Comparison of ENCODE assay signal across 13 cellular contexts in the genomic region with DNA sequence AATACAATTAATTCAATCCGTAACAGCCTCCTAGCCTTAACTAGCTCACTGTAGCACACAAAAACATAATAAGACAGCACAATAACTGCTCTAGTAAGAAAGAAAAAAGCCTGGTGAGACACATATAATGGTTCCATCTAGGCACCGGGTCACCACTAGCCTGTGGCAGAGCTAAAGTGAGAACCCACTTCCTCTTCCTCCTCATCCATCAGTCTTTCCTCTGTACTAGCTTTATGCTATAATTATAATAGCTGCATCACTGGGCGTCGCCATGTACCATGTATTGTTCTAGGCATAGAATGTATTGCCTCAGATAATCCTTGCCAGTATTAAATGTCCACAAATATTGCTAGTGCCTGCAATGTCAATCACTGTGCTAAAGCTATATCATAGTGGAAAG.
DNase-seq lines count a peak whose midpoint lies in the region; ATAC-seq lines count a peak whose summit lies in the region.
"Had no signal": no experiment of that assay in that cellular context is flagged by ENCODE, and none has a peak within 500 bp of the region (broad histone marks: within the 10 kb centered on the region; RNA-seq: fewer than 3 reads in every experiment).

No MANE protein-coding gene starts in this region.

- H3K27me3 Mint-ChIP-seq in memory B cell = peaks cover 1% of the 10 kb centered on the region
- H3K27me3 Mint-ChIP-seq: activated naive CD4-positive, alpha-beta T cell treated with anti-CD3 and anti-CD28 coated beads, Interleukin-2, amount 50 U/mL, for 24 hours had no signal

- peaks cover 4% of the 10 kb centered on the region for H3K9me3 Mint-ChIP-seq in memory B cell

- H3K36me3 Mint-ChIP-seq in memory B cell = peaks cover 20% of the 10 kb centered on the region

- H3K4me1 Mint-ChIP-seq in memory B cell = peaks cover 26% of the 10 kb centered on the region

- DNase-seq in NCI-H748 (lab: John Stamatoyannopoulos, UW; ENCODE audit: unreplicated experiment) = peak; percentile 14
- DNase-seq in NCI-H748 treated with DMSO at 0.1 percent for 48 hours (lab: John Stamatoyannopoulos, UW) = no peak
- peak; percentile 36 for DNase-seq in UCSD-AML1 (lab: John Stamatoyannopoulos, UW; ENCODE audit: unreplicated experiment)
- DNase-seq in memory B cell (ENCODE audit: low spot score in 2 of 2) = no peak
- no peak for DNase-seq in glomerular visceral epithelial cell (ENCODE audit: extremely low spot score)
- no peak for DNase-seq in DMS 273 (lab: John Stamatoyannopoulos, UW; ENCODE audit: unreplicated experiment)
- DNase-seq: 8988T; dorsolateral prefrontal cortex; glutamatergic neuron; stimulated activated naive CD4-positive, alpha-beta T cell treated with Interleukin-2 at 50 U/mL for 16 hours had no signal

- ATAC-seq in GM21367 (IDR thresholded peaks at IDR 0.05; ENCODE audit: unreplicated experiment) = peak; percentile 46
- peak; percentile 81 for ATAC-seq in memory B cell (ENCODE audit: low read depth)
- no peak for ATAC-seq in HG02588 (IDR thresholded peaks at IDR 0.05; ENCODE audit: unreplicated experiment)

- H3K27ac Mint-ChIP-seq in memory B cell = peak overlapping the region; percentile 41
- H3K27ac Mint-ChIP-seq: activated naive CD4-positive, alpha-beta T cell treated with anti-CD3 and anti-CD28 coated beads, Interleukin-2, amount 50 U/mL, for 24 hours had no signal

- H3K4me3 Mint-ChIP-seq in memory B cell = no peak overlapping the region
- H3K4me3 Mint-ChIP-seq: activated naive CD4-positive, alpha-beta T cell treated with anti-CD3 and anti-CD28 coated beads, Interleukin-2, amount 50 U/mL, for 24 hours had no signal

Comparison
In these comparisons a context has a peak if more than half of its experiments do, and no peak if none do; other contexts are left out.
1. DNase-seq: peak in NCI-H748 (single experiment) and UCSD-AML1 (single experiment); none in NCI-H748 treated with DMSO at 0.1 percent for 48 hours (single experiment), memory B cell (0 of 2), glomerular visceral epithelial cell (single experiment) and DMS 273 (single experiment).